1 cellular context compared by ENCODE assay signal in the genomic region with DNA sequence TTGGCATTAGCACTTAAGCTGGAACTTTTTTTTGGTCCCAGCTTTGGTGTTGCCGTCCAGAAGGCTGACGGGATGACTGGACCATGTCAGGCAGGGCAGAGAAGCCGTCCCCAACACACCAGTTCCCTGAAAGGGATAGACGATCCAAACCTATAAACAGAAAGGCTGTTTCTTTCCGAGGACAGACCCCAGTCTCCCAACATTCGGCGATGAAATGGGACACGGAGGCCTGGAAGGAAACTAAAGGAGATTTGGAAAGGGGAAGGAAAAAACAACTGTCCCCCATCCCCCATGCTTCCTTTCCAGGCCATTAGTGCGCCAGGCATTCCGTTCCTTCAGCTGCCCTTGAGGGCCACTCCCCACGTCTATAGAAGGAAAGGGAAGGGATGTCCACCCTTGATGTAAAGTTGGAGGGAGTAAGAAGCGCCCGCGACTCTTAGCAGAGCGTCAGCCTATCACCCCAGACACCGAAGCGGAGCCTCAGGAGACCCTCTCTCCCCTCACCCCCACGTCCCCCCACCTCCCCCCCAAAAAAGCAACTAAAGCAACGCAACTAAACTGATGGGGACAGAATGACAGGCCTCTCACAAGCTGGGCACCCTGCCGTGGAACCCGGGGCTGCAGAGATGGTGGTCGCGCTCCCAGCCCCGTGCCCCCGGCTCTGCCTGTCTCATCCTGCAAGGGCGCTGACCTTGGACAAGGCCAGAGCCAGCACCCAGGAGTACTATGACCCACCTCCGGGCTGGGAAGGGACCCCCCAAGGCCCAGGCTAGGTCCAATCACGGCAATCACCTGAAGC.
TF ChIP-seq lines count a peak whose summit lies in the region.

No MANE protein-coding gene starts in this region.

TF ChIP-seq in neural cell, 6 proteins besides CTCF, POLR2A, EP300 and RAD21 (continued from another document):
- TF ChIP-seq, protein P1, sequence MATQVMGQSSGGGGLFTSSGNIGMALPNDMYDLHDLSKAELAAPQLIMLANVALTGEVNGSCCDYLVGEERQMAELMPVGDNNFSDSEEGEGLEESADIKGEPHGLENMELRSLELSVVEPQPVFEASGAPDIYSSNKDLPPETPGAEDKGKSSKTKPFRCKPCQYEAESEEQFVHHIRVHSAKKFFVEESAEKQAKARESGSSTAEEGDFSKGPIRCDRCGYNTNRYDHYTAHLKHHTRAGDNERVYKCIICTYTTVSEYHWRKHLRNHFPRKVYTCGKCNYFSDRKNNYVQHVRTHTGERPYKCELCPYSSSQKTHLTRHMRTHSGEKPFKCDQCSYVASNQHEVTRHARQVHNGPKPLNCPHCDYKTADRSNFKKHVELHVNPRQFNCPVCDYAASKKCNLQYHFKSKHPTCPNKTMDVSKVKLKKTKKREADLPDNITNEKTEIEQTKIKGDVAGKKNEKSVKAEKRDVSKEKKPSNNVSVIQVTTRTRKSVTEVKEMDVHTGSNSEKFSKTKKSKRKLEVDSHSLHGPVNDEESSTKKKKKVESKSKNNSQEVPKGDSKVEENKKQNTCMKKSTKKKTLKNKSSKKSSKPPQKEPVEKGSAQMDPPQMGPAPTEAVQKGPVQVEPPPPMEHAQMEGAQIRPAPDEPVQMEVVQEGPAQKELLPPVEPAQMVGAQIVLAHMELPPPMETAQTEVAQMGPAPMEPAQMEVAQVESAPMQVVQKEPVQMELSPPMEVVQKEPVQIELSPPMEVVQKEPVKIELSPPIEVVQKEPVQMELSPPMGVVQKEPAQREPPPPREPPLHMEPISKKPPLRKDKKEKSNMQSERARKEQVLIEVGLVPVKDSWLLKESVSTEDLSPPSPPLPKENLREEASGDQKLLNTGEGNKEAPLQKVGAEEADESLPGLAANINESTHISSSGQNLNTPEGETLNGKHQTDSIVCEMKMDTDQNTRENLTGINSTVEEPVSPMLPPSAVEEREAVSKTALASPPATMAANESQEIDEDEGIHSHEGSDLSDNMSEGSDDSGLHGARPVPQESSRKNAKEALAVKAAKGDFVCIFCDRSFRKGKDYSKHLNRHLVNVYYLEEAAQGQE (IDR thresholded peaks at IDR 0.05; ENCODE audit: borderline replicate concordance), result no peak
- TF ChIP-seq EZH2 (IDR thresholded peaks at IDR 0.05; ENCODE audit: borderline replicate concordance, insufficient read depth, low read length, poor library complexity, severe bottlenecking) (no peak), POLR2AphosphoS5 (IDR thresholded peaks at IDR 0.05) (no peak), MXI1 (conservative IDR thresholded peaks at IDR 0.05; ENCODE audit: poor library complexity, severe bottlenecking) (no peak)
